ENCODE assay signal across 1 cellular context in genomic region chr3:113746069-113746954, GRCh38.
TF ChIP-seq lines count a peak whose summit lies in the region.

TSS of gene NAA50 (minus strand) at chr3:113746249. CDS start at chr3:113745949, 300 bp downstream.

TF ChIP-seq in HepG2, 621 proteins besides CTCF, POLR2A, EP300 and RAD21 (continued from another document and continues in another):
- TF ChIP-seq ZNF276 (CRISPR knock-in tag; IDR thresholded peaks at IDR 0.05; ENCODE audit: low read depth) (no peak), USF2 (IDR thresholded peaks at IDR 0.05; ENCODE audit: low read depth, low read length) (peak; percentile 90), USF2 (CRISPR knock-in tag; IDR thresholded peaks at IDR 0.05; ENCODE audit: borderline replicate concordance) (peak; percentile 91; the same call in 1 of the 2 replicates), NBN (conservative IDR thresholded peaks at IDR 0.05) (no peak), ZNF772 (CRISPR knock-in tag; IDR thresholded peaks at IDR 0.05) (no peak; the same call in 1 of the 2 replicates), PREB (CRISPR knock-in tag; IDR thresholded peaks at IDR 0.05) (no peak), THAP9 (CRISPR knock-in tag; IDR thresholded peaks at IDR 0.05; ENCODE audit: borderline replicate concordance) (no peak), NFIC (IDR thresholded peaks at IDR 0.05; ENCODE audit: low read length) (peak; percentile 82; the same call in 1 of the 2 replicates), ZNF17 (CRISPR knock-in tag; IDR thresholded peaks at IDR 0.05) (no peak), ZKSCAN8 (CRISPR knock-in tag; IDR thresholded peaks at IDR 0.05; ENCODE audit: borderline replicate concordance) (0 out of 2 replicates have a peak, but pooled peaks have one; percentile 13), SIX1 (CRISPR knock-in tag; IDR thresholded peaks at IDR 0.05; ENCODE audit: borderline replicate concordance) (0 out of 2 replicates have a peak, but pooled peaks have one; percentile 2), RBM22 (optimal IDR thresholded peaks at IDR 0.05; ENCODE audit: low read length) (peak; percentile 50), HMGXB4 (CRISPR knock-in tag; IDR thresholded peaks at IDR 0.05; ENCODE audit: borderline replicate concordance in 1 of 2, low read depth in 1 of 2) (peak in 1 of 2 experiments; percentile 56; a peak in 1 of 4 replicates), GRHL1 (CRISPR knock-in tag; conservative IDR thresholded peaks at IDR 0.05) (no peak), ZNF337 (CRISPR knock-in tag; IDR thresholded peaks at IDR 0.05; ENCODE audit: borderline replicate concordance, low read depth) (no peak; the same call in 1 of the 2 replicates), EZH2 (conservative IDR thresholded peaks at IDR 0.05; ENCODE audit: low read depth, low read length) (no peak), DRAP1 (CRISPR knock-in tag; IDR thresholded peaks at IDR 0.05) (peak; percentile 20; the same call in 1 of the 2 replicates), CEBPZ (IDR thresholded peaks at IDR 0.05; ENCODE audit: low read length) (no peak), E2F5 (CRISPR knock-in tag; conservative IDR thresholded peaks at IDR 0.05) (peak; percentile 66; the same call in 1 of the 2 replicates), CREB1 (IDR thresholded peaks at IDR 0.05) (peak; percentile 84), CREB1 (CRISPR knock-in tag; IDR thresholded peaks at IDR 0.05) (peak; percentile 97), DZIP1 (CRISPR knock-in tag; IDR thresholded peaks at IDR 0.05) (no peak), STAT6 (CRISPR knock-in tag; IDR thresholded peaks at IDR 0.05; ENCODE audit: borderline replicate concordance) (peak; percentile 12; the same call in 1 of the 2 replicates)
